Comparison of ENCODE assay signal across 8 cellular contexts in the genomic region with DNA sequence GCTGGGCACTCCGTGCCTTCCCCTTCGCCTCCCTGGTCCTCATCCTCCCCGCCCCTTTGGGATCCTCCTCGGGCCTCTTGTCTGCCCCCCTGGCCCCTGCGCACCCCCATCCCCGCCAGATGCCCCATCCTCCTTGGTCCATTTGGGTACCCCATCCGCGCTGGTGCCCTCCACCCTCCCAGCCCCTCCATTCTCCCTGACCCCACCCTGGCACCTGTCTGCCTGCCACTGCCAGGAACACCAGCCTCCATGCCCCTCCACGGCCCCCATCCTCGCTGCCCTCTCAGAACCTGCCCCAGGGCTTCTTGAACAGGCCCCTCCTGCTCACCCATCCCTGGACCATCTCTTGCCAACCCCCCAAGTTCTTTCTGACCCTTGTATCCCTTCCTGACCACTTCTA. TPM values are rescaled to one million over a fixed set of nuclear protein-coding genes. Genes with fewer than 3 reads are reported as not detected.
DNase-seq lines count a peak whose midpoint lies in the region; ATAC-seq and TF ChIP-seq lines count a peak whose summit lies in the region.

No MANE protein-coding gene starts in this region.

- H3K27me3 ChIP-seq in neural progenitor cell: no peaks in the 10 kb centered on the region

- BruUV-seq in OCI-LY7 (replicated peaks; lab: Mats Ljungman, UMichigan): no TSS peak

- peaks cover 61% of the 10 kb centered on the region for H3K4me1 Mint-ChIP-seq in CD14-positive monocyte
- peaks cover 25% of the 10 kb centered on the region for H3K4me1 Mint-ChIP-seq in neural progenitor cell

- H3K27ac ChIP-seq in OCI-LY7 (ENCODE audit: low read depth, low read length, poor library complexity, severe bottlenecking): no peak overlapping the region
- no peak overlapping the region for H3K27ac ChIP-seq in neural progenitor cell

- H3K36me3 Mint-ChIP-seq in CD14-positive monocyte (peaks cover 14 to 24% of the 10 kb centered on the region in 2 donors), neural progenitor cell (peaks cover 6% of the 10 kb centered on the region)

- H3K9ac ChIP-seq in neural progenitor cell: peak overlapping the region; percentile 84

- intact Hi-C loops in CD14-positive monocyte (cut with micrococcal nuclease): loop anchor here in 1 of 2 donors (5.0 kb wide), 1 partner anchor 35 kb away; the partner anchor contains the start of gene SFN
- intact Hi-C loops in OCI-LY7 (cut with micrococcal nuclease; ENCODE audit: unreplicated experiment): no loop called here

- no peaks in the 10 kb centered on the region for H4K20me1 ChIP-seq in OCI-LY7 (ENCODE audit: insufficient read depth, low read length)
- peaks cover 50% of the 10 kb centered on the region for H4K20me1 ChIP-seq in neural progenitor cell (ENCODE audit: low read depth)

- POLR2A ChIA-PET in OCI-LY7 (lab: Charles Lee): no interaction called here

- H3K4me3 Mint-ChIP-seq in CD14-positive monocyte: peak overlapping the region; percentile 83 to 92
- peak overlapping the region; percentile 92 for H3K4me3 Mint-ChIP-seq in neural progenitor cell

- H3K9me2 ChIP-seq in OCI-LY7 (ENCODE audit: insufficient read depth, low read length): no peaks in the 10 kb centered on the region

- H3K9me3 ChIP-seq in OCI-LY7 (ENCODE audit: low read length) (no peaks in the 10 kb centered on the region), neural progenitor cell (ENCODE audit: low read depth) (no peaks in the 10 kb centered on the region)

- H3K4me2 ChIP-seq in OCI-LY7 (ENCODE audit: low read length): peak overlapping the region; percentile 79
- H3K4me2 ChIP-seq in neural progenitor cell: peak overlapping the region; percentile 99

- TF ChIP-seq CTCF in CD14-positive monocyte (IDR thresholded peaks at IDR 0.05) (no peak), OCI-LY7 (conservative IDR thresholded peaks at IDR 0.05; ENCODE audit: low read length) (no peak), epithelial cell of esophagus (IDR thresholded peaks at IDR 0.05; ENCODE audit: insufficient read depth, low read depth, low read length, missing control alignments) (no peak), neural progenitor cell (IDR thresholded peaks at IDR 0.05) (no peak)

- H3K27ac Mint-ChIP-seq in CD14-positive monocyte: peak overlapping the region; percentile 40 to 93 (median 78)
- H3K27ac Mint-ChIP-seq in neural progenitor cell: peak overlapping the region; percentile 31

- H3K36me3 ChIP-seq in OCI-LY7 (ENCODE audit: insufficient read depth, low read length) (0 out of 2 replicates have a peak, but pooled peaks cover 2% of the 10 kb centered on the region), neural progenitor cell (no peaks in the 10 kb centered on the region)

- H3K4me3 ChIP-seq in OCI-LY7 (ENCODE audit: low read depth, low read length, poor library complexity, severe bottlenecking) (peak overlapping the region; percentile 71), epithelial cell of esophagus (ENCODE audit: low read length) (peak overlapping the region; percentile 62), neural progenitor cell (peak overlapping the region; percentile 94)

- H3K79me2 ChIP-seq in OCI-LY7 (ENCODE audit: insufficient read depth, low read depth, low read length): peaks cover 6% of the 10 kb centered on the region; the same call in 1 of the 2 replicates
- H3K79me2 ChIP-seq in neural progenitor cell (ENCODE audit: low read depth): peaks cover 51% of the 10 kb centered on the region

- DNase-seq in CD14-positive monocyte (ENCODE audit: low spot score): no peak
- DNase-seq in OCI-LY7 (ENCODE audit: low spot score): no peak
- no peak for DNase-seq in epithelial cell of esophagus (ENCODE audit: low read depth)
- DNase-seq in neural progenitor cell (ENCODE audit: low spot score): no peak
- no peak for DNase-seq in CD1c-positive myeloid dendritic cell (ENCODE audit: extremely low spot score)
- no peak for DNase-seq in glomerular visceral epithelial cell (ENCODE audit: extremely low spot score)

- H3K9me3 Mint-ChIP-seq in CD14-positive monocyte: peaks cover 0 to 2% (median 0%) of the 10 kb centered on the region in 7 donors
- H3K9me3 Mint-ChIP-seq in neural progenitor cell: no peaks in the 10 kb centered on the region

- ATAC-seq in HG02885 (IDR thresholded peaks at IDR 0.05; ENCODE audit: poor library complexity, unreplicated experiment): no peak
- no peak for ATAC-seq in GM21723 (IDR thresholded peaks at IDR 0.05; ENCODE audit: unreplicated experiment)

- H3K4me1 ChIP-seq in OCI-LY7 (ENCODE audit: insufficient read depth, low read length, poor library complexity, severe bottlenecking) (peaks cover 41% of the 10 kb centered on the region), neural progenitor cell (peaks cover 30% of the 10 kb centered on the region)

- CTCF ChIA-PET in OCI-LY7 (lab: Charles Lee; ENCODE audit: unreplicated experiment): no interaction called here

- peaks cover 2 to 3% (median 2%) of the 10 kb centered on the region in 3 donors for H3K27me3 Mint-ChIP-seq in CD14-positive monocyte (ENCODE audit: low read depth in 3 of 3)
- peaks cover 14% of the 10 kb centered on the region for H3K27me3 Mint-ChIP-seq in neural progenitor cell (ENCODE audit: insufficient read depth, low read depth)

- peaks cover 20% of the 10 kb centered on the region for H3F3A ChIP-seq in neural progenitor cell (ENCODE audit: low read depth)

- H2AFZ ChIP-seq in OCI-LY7 (ENCODE audit: low read length): no peak overlapping the region
- H2AFZ ChIP-seq in neural progenitor cell (replicated peaks): no peak overlapping the region

RNA-seq across cellular contexts. Expression of gene ZDHHC18, which starts 0.7 kb away (rescaled TPM):
- 1 to 10 TPM; 3.1 to 6.0 TPM for polyA plus RNA-seq in CD14-positive monocyte
- total RNA-seq in OCI-LY7 (2014; rRNA removed; shearing (Covaris generic)): 8.0 and 19.5 TPM in 2 replicates
- total RNA-seq in OCI-LY7 (2022) (17.1 and 18.2 TPM in 2 replicates), neural progenitor cell (ENCODE audit: low replicate concordance) (30.4 and 52.2 TPM in 2 replicates)

RNA-seq across cellular contexts. Expression of gene SFN, which starts 35.7 kb away (rescaled TPM):
- not detected for polyA plus RNA-seq in CD14-positive monocyte
- total RNA-seq in OCI-LY7 (2014; rRNA removed; shearing (Covaris generic)): 0.75 and 0.95 TPM in 2 replicates
- total RNA-seq in OCI-LY7 (2022): 1.8 and 3.9 TPM in 2 replicates
- 0.21 and 0.99 TPM in 2 replicates for total RNA-seq in neural progenitor cell (ENCODE audit: low replicate concordance)

RNA-seq across cellular contexts. Expression of gene PIGV, which starts 39.5 kb away (rescaled TPM):
- 1 to 10 TPM; 8.3 to 9.5 TPM for polyA plus RNA-seq in CD14-positive monocyte
- 8.2 and 10.3 TPM in 2 replicates for total RNA-seq in OCI-LY7 (2014; rRNA removed; shearing (Covaris generic))
- total RNA-seq in OCI-LY7 (2022) (15.2 and 18.0 TPM in 2 replicates), neural progenitor cell (ENCODE audit: low replicate concordance) (19.4 and 19.7 TPM in 2 replicates)
